ENCODE assay signal across 8 cellular contexts in genomic region chr3:134485620-134486576, GRCh38. TPM values are rescaled to one million over a fixed set of nuclear protein-coding genes. Genes with fewer than 3 reads are reported as not detected.
DNase-seq lines count a peak whose midpoint lies in the region; ATAC-seq and TF ChIP-seq lines count a peak whose summit lies in the region.

TSS of gene ANAPC13 (minus strand) at chr3:134485985. CDS start at chr3:134482904, 3,081 bp downstream.
TSS of gene CEP63 (plus strand) at chr3:134486057. CDS start at chr3:134495321, 9,264 bp downstream.

- intact Hi-C loops in CD8-positive, alpha-beta T cell (cut with DNase I, micrococcal nuclease), result loop anchor here (1.0 to 10.0 kb wide), 9 partner anchors 235 to 1831 kb away; partner anchors contain the start of genes RYK (in 2 of the 2), SRPRB (in 2 of the 2), ACAD11 (in 1 of the 2) and CDV3 (in 1 of the 2)

- H3K4me1 Mint-ChIP-seq in CD8-positive, alpha-beta T cell (ENCODE audit: low read depth), result peaks cover 59% of the 10 kb centered on the region

- peak within 1 kb of the TSS; percentile 100 for H3K4me3 Mint-ChIP-seq in CD8-positive, alpha-beta T cell

- peaks cover 19% of the 10 kb centered on the region for H3K36me3 ChIP-seq in CD8-positive, alpha-beta T cell (ENCODE audit: insufficient read depth, low read length)

- peaks cover 36% of the 10 kb centered on the region for H3K36me3 Mint-ChIP-seq in CD8-positive, alpha-beta T cell

- CTCF ChIA-PET in CD8-positive, alpha-beta T cell (lab: Charles Lee), result interaction anchor here (0.8 to 6.2 kb wide), 4 partner anchors 8 to 682 kb away, joined by 3 to 71 read pairs (median 3); no protein-coding TSS in a partner anchor

- H3K27me3 Mint-ChIP-seq in CD8-positive, alpha-beta T cell (ENCODE audit: low read depth), result no peaks in the 10 kb centered on the region

- peaks cover 3% of the 10 kb centered on the region for H3K9me3 Mint-ChIP-seq in CD8-positive, alpha-beta T cell

- no peaks in the 10 kb centered on the region for H3K9me3 ChIP-seq in CD8-positive, alpha-beta T cell (ENCODE audit: low read length)

- H3K27ac ChIP-seq in CD8-positive, alpha-beta T cell (ENCODE audit: low read depth, low read length), result peak within 1 kb of the TSS; percentile 88

- peak; percentile 87 to 96 (median 92) for DNase-seq in CD8-positive, alpha-beta T cell
- DNase-seq in HS-27A (ENCODE audit: low read depth) (peak; percentile 98), NK-92 (lab: John Stamatoyannopoulos, UW; ENCODE audit: unreplicated experiment) (peak; percentile 74), lung microvascular endothelial cell (ENCODE audit: low read depth in 2 of 2) (peak; percentile 99 to 100)
- peak; percentile 83 to 86 for DNase-seq in activated CD8-positive, alpha-beta memory T cell treated with anti-CD3 and anti-CD28 coated beads for 1 hour (ENCODE audit: extremely low read depth in 1 of 2, low read depth in 1 of 2)
- peak; percentile 87 for DNase-seq in effector CD8-positive, alpha-beta T cell (lab: John Stamatoyannopoulos, UW)
- DNase-seq in stimulated activated CD4-positive, alpha-beta T cell treated with anti-CD3 and anti-CD28 coated beads, TNF-alpha, amount 100 ng/mL, for 48 hours (ENCODE audit: low read depth in 3 of 3), result peak; percentile 84 to 91 (median 85)

- peak within 1 kb of the TSS; percentile 96 for H3K4me3 ChIP-seq in CD8-positive, alpha-beta T cell (ENCODE audit: low read depth, low read length)

- H3K27me3 ChIP-seq in CD8-positive, alpha-beta T cell (ENCODE audit: insufficient read depth, low read length), result no peaks in the 10 kb centered on the region

- POLR2A ChIA-PET in CD8-positive, alpha-beta T cell (lab: Charles Lee), result interaction anchor here (0.6 to 1.6 kb wide), 10 partner anchors 9 to 1763 kb away, joined by 3 to 7 read pairs (median 4); partner anchors contain the start of genes CDV3, RYK and TOPBP1

- TF ChIP-seq CTCF in CD8-positive, alpha-beta T cell (IDR thresholded peaks at IDR 0.05), result no peak

- H3K4me1 ChIP-seq in CD8-positive, alpha-beta T cell (ENCODE audit: insufficient read depth, low read length), result peaks cover 36% of the 10 kb centered on the region

- peak within 1 kb of the TSS; percentile 99 for H3K27ac Mint-ChIP-seq in CD8-positive, alpha-beta T cell

- peak; percentile 80 for ATAC-seq in CD8-positive, alpha-beta T cell
- peak; percentile 75 for ATAC-seq in GM19467 (IDR thresholded peaks at IDR 0.05; ENCODE audit: unreplicated experiment)

RNA-seq across cellular contexts. Expression of gene ANAPC13, which starts in this region (rescaled TPM):
- total RNA-seq in CD8-positive, alpha-beta T cell, result 10 to 100 TPM; 15.5 to 15.9 TPM
- total RNA-seq in lung microvascular endothelial cell, result 39.9 and 53.0 TPM in 2 replicates

RNA-seq across cellular contexts. Expression of gene CEP63, which starts in this region (rescaled TPM):
- 10 to 100 TPM; 14.6 to 16.9 TPM for total RNA-seq in CD8-positive, alpha-beta T cell
- 13.1 and 15.7 TPM in 2 replicates for total RNA-seq in lung microvascular endothelial cell

Comparison
In these comparisons a context has a peak if more than half of its experiments do, and no peak if none do; other contexts are left out.
1. Peak in every context shown above with its lines: DNase-seq, ATAC-seq, H3K4me3 ChIP-seq and H3K27ac ChIP-seq.